Comparison of ENCODE assay signal across 8 cellular contexts in genomic region chrX:65595460-65595876, GRCh38.
DNase-seq lines count a peak whose midpoint lies in the region; ATAC-seq and TF ChIP-seq lines count a peak whose summit lies in the region.

No MANE protein-coding gene starts in this region.

- no peaks in the 10 kb centered on the region for H3K9me2 ChIP-seq in OCI-LY7 (ENCODE audit: insufficient read depth, low read length)

- no peak for TF ChIP-seq POLR2A in erythroblast (IDR thresholded peaks at IDR 0.05; ENCODE audit: low read length)

- ATAC-seq in GM21423 (IDR thresholded peaks at IDR 0.05; ENCODE audit: unreplicated experiment): peak; percentile 71

- no peak overlapping the region for H3K27ac ChIP-seq in OCI-LY7 (ENCODE audit: low read depth, low read length, poor library complexity, severe bottlenecking)

- no peak overlapping the region for H3K4me3 ChIP-seq in OCI-LY7 (ENCODE audit: low read depth, low read length, poor library complexity, severe bottlenecking)

- peaks cover 9% of the 10 kb centered on the region for H3K4me1 ChIP-seq in OCI-LY7 (ENCODE audit: insufficient read depth, low read length, poor library complexity, severe bottlenecking)

- DNase-seq in Caki2 (ENCODE audit: low read depth) (peak; percentile 76), HUDEP-2 (lab: John Stamatoyannopoulos, UW; ENCODE audit: unreplicated experiment in 76 of 76) (peak in 74 of 76 experiments; percentile 34 to 91 (median 79)), OCI-LY7 (ENCODE audit: low spot score) (peak; percentile 91), activated T-cell treated with anti-CD3 and anti-CD28 coated beads for 4 hours (peak; percentile 88), erythroblast (lab: John Stamatoyannopoulos, UW) (peak; percentile 90 to 93), myocyte (ENCODE audit: low read depth) (peak; percentile 91)
- peak; percentile 88 for DNase-seq in stimulated activated CD8-positive, alpha-beta memory T cell treated with anti-CD3 and anti-CD28 coated beads, Interleukin-7, amount 100 ng/mL, for 24 hours (ENCODE audit: low read depth)

- no peaks in the 10 kb centered on the region for H3K79me2 ChIP-seq in OCI-LY7 (ENCODE audit: insufficient read depth, low read depth, low read length)

- POLR2A ChIA-PET in OCI-LY7 (lab: Charles Lee): no interaction called here

- CTCF ChIA-PET in OCI-LY7 (lab: Charles Lee; ENCODE audit: unreplicated experiment): no interaction called here

- H3K36me3 ChIP-seq in OCI-LY7 (ENCODE audit: insufficient read depth, low read length): no peaks in the 10 kb centered on the region

- peak; percentile 93 for TF ChIP-seq CTCF in OCI-LY7 (conservative IDR thresholded peaks at IDR 0.05; ENCODE audit: low read length)

- H3K9me3 ChIP-seq in OCI-LY7 (ENCODE audit: low read length): no peaks in the 10 kb centered on the region

- intact Hi-C loops in OCI-LY7 (cut with micrococcal nuclease; ENCODE audit: unreplicated experiment): loop anchor here (1.0 to 5.0 kb wide), 4 partner anchors 72 to 392 kb away; partner anchors contain the start of gene MSN

- no TSS peak for BruUV-seq in OCI-LY7 (replicated peaks; lab: Mats Ljungman, UMichigan)

- H3K4me2 ChIP-seq in OCI-LY7 (ENCODE audit: low read length): peak overlapping the region; percentile 49

- no peaks in the 10 kb centered on the region for H4K20me1 ChIP-seq in OCI-LY7 (ENCODE audit: insufficient read depth, low read length)

- in situ Hi-C loops in Caki2 (cut with HindIII; ENCODE audit: low pct_unique_long_range_greater_than_20kb, low sequenced_read_pairs): no loop called here

- H2AFZ ChIP-seq in OCI-LY7 (ENCODE audit: low read length): peak overlapping the region; percentile 86; the same call in 1 of the 2 replicates
